25 cellular contexts compared by ENCODE assay signal in the genomic region with DNA sequence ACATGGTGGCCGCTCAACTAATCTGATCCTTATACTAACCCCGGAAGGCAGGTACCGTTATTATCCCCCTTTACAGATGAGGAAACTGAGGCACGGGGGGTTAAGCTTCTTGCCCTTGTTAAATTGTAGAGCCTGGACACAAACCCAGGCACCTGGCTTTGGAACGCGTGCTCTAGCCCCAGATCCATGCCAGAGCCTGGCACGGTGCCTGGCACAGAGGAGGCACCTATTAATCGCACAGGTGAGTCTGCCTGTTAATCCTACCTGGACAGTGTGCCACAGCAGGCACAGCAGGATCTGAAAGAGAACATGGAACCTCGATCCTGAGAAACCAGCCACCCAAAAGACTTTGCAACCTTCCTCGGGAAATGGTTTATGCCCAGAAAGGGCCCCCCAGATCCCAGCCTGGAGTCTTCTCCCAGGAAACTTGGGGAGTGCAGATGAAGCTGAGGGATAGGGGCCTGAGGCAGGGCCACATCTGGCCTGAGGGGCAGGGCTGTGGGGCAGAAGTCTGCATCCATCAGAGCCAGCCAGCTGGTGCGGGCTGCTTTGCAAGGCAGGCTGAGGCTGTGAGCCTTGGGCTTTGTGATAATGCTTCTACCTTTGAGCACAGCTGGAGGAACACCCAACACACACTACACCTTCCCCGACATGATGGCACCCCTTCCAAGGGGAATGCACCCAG. TPM values are rescaled to one million over a fixed set of nuclear protein-coding genes. Genes with fewer than 3 reads are reported as not detected.
DNase-seq lines count a peak whose midpoint lies in the region; ATAC-seq and TF ChIP-seq lines count a peak whose summit lies in the region.
"Had no signal": no experiment of that assay in that cellular context is flagged by ENCODE, and none has a peak within 500 bp of the region (broad histone marks: within the 10 kb centered on the region; RNA-seq: fewer than 3 reads in every experiment).

No MANE protein-coding gene starts in this region.

- H3K4me3 Mint-ChIP-seq in natural killer cell treated with Interleukin-12 subunit alpha and Interleukin-12 subunit beta and Interleukin-15 and Interleukin-18, amount 100 ng/mL, for 72 hours, result no peak overlapping the region
- H3K4me3 Mint-ChIP-seq in natural killer cell, result no peak overlapping the region
- H3K4me3 Mint-ChIP-seq: CD4-positive, alpha-beta memory T cell had no signal

- WGBS in esophagus squamous epithelium, 2 donors, result 52 to 68% methylated on average over 6 to 11 of the region's 12 CpGs
- WGBS in sigmoid colon, 2 donors, result 80 to 88% methylated on average over 12 of the region's 12 CpGs

- TF ChIP-seq POLR2A in esophagus squamous epithelium (IDR thresholded peaks at IDR 0.05) (no peak), sigmoid colon (IDR thresholded peaks at IDR 0.05) (no peak)

- H3K36me3 ChIP-seq in esophagus squamous epithelium (no peaks in the 10 kb centered on the region), sigmoid colon (no peaks in the 10 kb centered on the region)
- H3K36me3 ChIP-seq: BLaER1 had no signal

- TF ChIP-seq EP300 in sigmoid colon (IDR thresholded peaks at IDR 0.05), result no peak

- DNase-seq in natural killer cell treated with Interleukin-12 subunit alpha and Interleukin-12 subunit beta and Interleukin-15 and Interleukin-18, amount 100 ng/mL, for 72 hours (ENCODE audit: low spot score), result peak; percentile 18
- DNase-seq in natural killer cell (no peak), esophagus squamous epithelium (lab: John Stamatoyannopoulos, UW) (no peak), sigmoid colon (peak; percentile 48), SKM-1 treated with dmso at 0.1 percent for 144 hours (lab: John Stamatoyannopoulos, UW; ENCODE audit: unreplicated experiment) (no peak)
- DNase-seq: CD4-positive, alpha-beta memory T cell; GF-D8; Karpas-422; NCI-H1092; NCI-H1417 treated with DMSO at 0.1 percent for 48 hours; NCI-H1694 treated with DMSO at 0.1 percent for 48 hours; NCI-H2081; NCI-H2227 treated with DMSO at 0.1 percent for 48 hours; NCI-H526 treated with DMSO at 0.1 percent for 48 hours; SHP77 treated with DMSO at 0.1 percent for 48 hours; SK-N-SH had no signal

- H3K27me3 Mint-ChIP-seq in natural killer cell treated with Interleukin-12 subunit alpha and Interleukin-12 subunit beta and Interleukin-15 and Interleukin-18, amount 100 ng/mL, for 72 hours, result peaks cover 5 to 10% of the 10 kb centered on the region in 2 donors
- H3K27me3 Mint-ChIP-seq in natural killer cell (ENCODE audit: low read depth in 2 of 2), result peaks cover 2 to 4% of the 10 kb centered on the region in 2 donors

- H3K27ac Mint-ChIP-seq in natural killer cell treated with Interleukin-12 subunit alpha and Interleukin-12 subunit beta and Interleukin-15 and Interleukin-18, amount 100 ng/mL, for 72 hours, result no peak overlapping the region
- no peak overlapping the region for H3K27ac Mint-ChIP-seq in natural killer cell
- H3K27ac Mint-ChIP-seq: CD4-positive, alpha-beta memory T cell had no signal

- H3K4me3 ChIP-seq in esophagus squamous epithelium, result no peak overlapping the region
- no peak overlapping the region for H3K4me3 ChIP-seq in sigmoid colon
- H3K4me3 ChIP-seq: BLaER1 had no signal

- H3K4me1 Mint-ChIP-seq in natural killer cell treated with Interleukin-12 subunit alpha and Interleukin-12 subunit beta and Interleukin-15 and Interleukin-18, amount 100 ng/mL, for 72 hours (ENCODE audit: low read depth in 2 of 2), result no peaks in the 10 kb centered on the region
- H3K4me1 Mint-ChIP-seq in natural killer cell, result no peaks in the 10 kb centered on the region
- H3K4me1 Mint-ChIP-seq: CD4-positive, alpha-beta memory T cell had no signal

- intact Hi-C loops in natural killer cell (cut with micrococcal nuclease), result no loop called here
- intact Hi-C loops in esophagus squamous epithelium (cut with DNase I), result no loop called here
- intact Hi-C loops in sigmoid colon (cut with DNase I), result no loop called here

- H3K9me3 ChIP-seq in esophagus squamous epithelium (peaks cover 0 to 3% (median 0%) of the 10 kb centered on the region in 3 donors), sigmoid colon (no peaks in the 10 kb centered on the region)
- H3K9me3 ChIP-seq: SK-N-SH had no signal

- TF ChIP-seq CTCF in natural killer cell (IDR thresholded peaks at IDR 0.05) (no peak), esophagus squamous epithelium (IDR thresholded peaks at IDR 0.05) (no peak), sigmoid colon (IDR thresholded peaks at IDR 0.05) (no peak)

- no peaks in the 10 kb centered on the region for H3K9me3 Mint-ChIP-seq in natural killer cell treated with Interleukin-12 subunit alpha and Interleukin-12 subunit beta and Interleukin-15 and Interleukin-18, amount 100 ng/mL, for 72 hours
- H3K9me3 Mint-ChIP-seq in natural killer cell, result no peaks in the 10 kb centered on the region

- no peaks in the 10 kb centered on the region for H3K36me3 Mint-ChIP-seq in natural killer cell treated with Interleukin-12 subunit alpha and Interleukin-12 subunit beta and Interleukin-15 and Interleukin-18, amount 100 ng/mL, for 72 hours
- no peaks in the 10 kb centered on the region for H3K36me3 Mint-ChIP-seq in natural killer cell
- H3K36me3 Mint-ChIP-seq: CD4-positive, alpha-beta memory T cell had no signal

- H3K27ac ChIP-seq in esophagus squamous epithelium, result peak overlapping the region; percentile 48 to 90 (median 68)
- no peak overlapping the region for H3K27ac ChIP-seq in sigmoid colon
- H3K27ac ChIP-seq: BLaER1 had no signal

- peaks cover 0 to 6% (median 0%) of the 10 kb centered on the region in 4 donors for H3K27me3 ChIP-seq in esophagus squamous epithelium
- H3K27me3 ChIP-seq in sigmoid colon, result no peaks in the 10 kb centered on the region
- H3K27me3 ChIP-seq: BLaER1 had no signal

- peaks cover 47 to 63% (median 49%) of the 10 kb centered on the region in 3 donors for H3K4me1 ChIP-seq in esophagus squamous epithelium
- H3K4me1 ChIP-seq in sigmoid colon, result no peaks in the 10 kb centered on the region
- H3K4me1 ChIP-seq: Caco-2 had no signal

- no peak for ATAC-seq in natural killer cell treated with Interleukin-12 subunit alpha and Interleukin-12 subunit beta and Interleukin-15 and Interleukin-18, amount 100 ng/mL, for 72 hours
- ATAC-seq in natural killer cell (no peak), HG03342 (IDR thresholded peaks at IDR 0.05; ENCODE audit: unreplicated experiment) (no peak), GM18909 (IDR thresholded peaks at IDR 0.05; ENCODE audit: poor library complexity, unreplicated experiment) (no peak)
- ATAC-seq: Panc1 had no signal

RNA-seq across cellular contexts. Expression of a gene that starts 55.3 kb away (rescaled TPM):
- total RNA-seq in natural killer cell treated with Interleukin-12 subunit alpha and Interleukin-12 subunit beta and Interleukin-15 and Interleukin-18, amount 100 ng/mL, for 72 hours, result not detected
- not detected for total RNA-seq in natural killer cell
- total RNA-seq in esophagus squamous epithelium, result 10 to 100 TPM in 3 of 4 donors, 1 to 10 TPM in 1; 8.6 to 34.4 (median 22.3) TPM
- 1 to 10 TPM in 1 of 4 donors, under 1 TPM in 3; 0.16 to 1.4 (median 0.32) TPM for total RNA-seq in sigmoid colon
- polyA plus RNA-seq in sigmoid colon, result under 1 TPM in 2 of 3 donors, not detected in 1; under 0.01 to 0.31 TPM
- total RNA-seq: Caco-2; CD4-positive, alpha-beta memory T cell; HT-29; NCI-H460; OCI-LY7 had no signal
- polyA plus RNA-seq: AG04450; CD4-positive, alpha-beta memory T cell; SK-N-SH had no signal

Comparison
In these comparisons a context has a peak if more than half of its experiments do, and no peak if none do; other contexts are left out.
1. DNase-seq: peak in natural killer cell treated with Interleukin-12 subunit alpha and Interleukin-12 subunit beta and Interleukin-15 and Interleukin-18, amount 100 ng/mL, for 72 hours (single experiment) and sigmoid colon (single experiment); none in natural killer cell (single experiment), esophagus squamous epithelium (single experiment) and SKM-1 treated with dmso at 0.1 percent for 144 hours (single experiment).
2. H3K27ac ChIP-seq: peak in esophagus squamous epithelium (4 of 4); none in sigmoid colon (0 of 4).
3. RNA of a gene that starts 55.3 kb away (total RNA-seq): 8.6 to 34.4 TPM in esophagus squamous epithelium; 0.16 to 1.4 TPM in sigmoid colon, not detected in natural killer cell treated with Interleukin-12 subunit alpha and Interleukin-12 subunit beta and Interleukin-15 and Interleukin-18, amount 100 ng/mL, for 72 hours and not detected in natural killer cell; every median in the first group is over 4 times any median in the second.